ENCODE assay signal across 1 cellular context in the genomic region with DNA sequence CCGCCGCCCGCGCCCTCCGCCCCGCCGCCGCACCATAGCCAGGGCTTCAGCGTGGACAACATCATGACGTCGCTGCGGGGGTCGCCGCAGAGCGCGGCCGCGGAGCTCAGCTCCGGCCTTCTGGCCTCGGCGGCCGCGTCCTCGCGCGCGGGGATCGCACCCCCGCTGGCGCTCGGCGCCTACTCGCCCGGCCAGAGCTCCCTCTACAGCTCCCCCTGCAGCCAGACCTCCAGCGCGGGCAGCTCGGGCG.
TF ChIP-seq lines count a peak whose summit lies in the region.

No MANE protein-coding gene starts in this region.

TF ChIP-seq in IMR-90, 13 proteins besides CTCF, POLR2A, EP300 and RAD21:
- TF ChIP-seq SMC3 (IDR thresholded peaks at IDR 0.05; ENCODE audit: low read depth, low read length) (no peak), MAFK (IDR thresholded peaks at IDR 0.05; ENCODE audit: low read depth, low read length) (no peak), CEBPB (IDR thresholded peaks at IDR 0.05; ENCODE audit: low read depth, low read length) (no peak), FOS (IDR thresholded peaks at IDR 0.05; ENCODE audit: low read depth, low read length) (no peak), NFE2L2 (IDR thresholded peaks at IDR 0.05; ENCODE audit: low read depth, low read length) (no peak), BHLHE40 (IDR thresholded peaks at IDR 0.05; ENCODE audit: low read depth, low read length) (no peak), MXI1 (IDR thresholded peaks at IDR 0.05; ENCODE audit: borderline replicate concordance, low read depth, low read length) (no peak), RFX5 (IDR thresholded peaks at IDR 0.05; ENCODE audit: low read depth, low read length) (no peak), CHD1 (IDR thresholded peaks at IDR 0.05; ENCODE audit: low read depth, low read length) (no peak), MAZ (IDR thresholded peaks at IDR 0.05; ENCODE audit: borderline replicate concordance, low read depth, low read length) (no peak; the same call in 1 of the 2 replicates), RCOR1 (IDR thresholded peaks at IDR 0.05; ENCODE audit: insufficient replicate concordance, low read length) (no peak)
- TF ChIP-seq, protein P1, sequence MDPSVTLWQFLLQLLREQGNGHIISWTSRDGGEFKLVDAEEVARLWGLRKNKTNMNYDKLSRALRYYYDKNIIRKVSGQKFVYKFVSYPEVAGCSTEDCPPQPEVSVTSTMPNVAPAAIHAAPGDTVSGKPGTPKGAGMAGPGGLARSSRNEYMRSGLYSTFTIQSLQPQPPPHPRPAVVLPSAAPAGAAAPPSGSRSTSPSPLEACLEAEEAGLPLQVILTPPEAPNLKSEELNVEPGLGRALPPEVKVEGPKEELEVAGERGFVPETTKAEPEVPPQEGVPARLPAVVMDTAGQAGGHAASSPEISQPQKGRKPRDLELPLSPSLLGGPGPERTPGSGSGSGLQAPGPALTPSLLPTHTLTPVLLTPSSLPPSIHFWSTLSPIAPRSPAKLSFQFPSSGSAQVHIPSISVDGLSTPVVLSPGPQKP (IDR thresholded peaks at IDR 0.05; ENCODE audit: borderline replicate concordance, low read depth, low read length) = no peak
- TF ChIP-seq, protein P2, sequence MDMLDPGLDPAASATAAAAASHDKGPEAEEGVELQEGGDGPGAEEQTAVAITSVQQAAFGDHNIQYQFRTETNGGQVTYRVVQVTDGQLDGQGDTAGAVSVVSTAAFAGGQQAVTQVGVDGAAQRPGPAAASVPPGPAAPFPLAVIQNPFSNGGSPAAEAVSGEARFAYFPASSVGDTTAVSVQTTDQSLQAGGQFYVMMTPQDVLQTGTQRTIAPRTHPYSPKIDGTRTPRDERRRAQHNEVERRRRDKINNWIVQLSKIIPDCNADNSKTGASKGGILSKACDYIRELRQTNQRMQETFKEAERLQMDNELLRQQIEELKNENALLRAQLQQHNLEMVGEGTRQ (IDR thresholded peaks at IDR 0.05; ENCODE audit: low read depth, low read length) = no peak
